In the genomic region with DNA sequence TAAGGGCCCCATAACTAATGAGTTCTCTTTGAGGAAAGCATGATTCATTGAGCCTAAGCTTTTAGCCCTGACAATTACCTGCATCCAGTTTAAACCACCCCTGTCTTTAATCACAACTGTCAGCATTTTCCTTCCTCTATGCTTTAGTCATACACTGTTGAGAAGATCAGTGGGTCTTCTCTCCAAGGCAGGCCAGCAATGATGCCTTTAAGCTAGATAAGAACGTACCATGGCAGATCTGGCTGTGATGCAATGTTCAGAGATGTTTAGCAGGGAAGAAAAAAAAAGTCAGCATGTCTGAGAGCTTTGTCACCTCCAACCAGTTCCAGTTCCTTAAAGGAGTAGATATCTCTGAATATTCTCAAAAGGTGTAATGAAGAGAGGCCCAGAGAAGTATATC, we compare ENCODE assay signal across 13 cellular contexts.
DNase-seq lines count a peak whose midpoint lies in the region; ATAC-seq and TF ChIP-seq lines count a peak whose summit lies in the region.
"Had no signal": no experiment of that assay in that cellular context is flagged by ENCODE, and none has a peak within 500 bp of the region (broad histone marks: within the 10 kb centered on the region; RNA-seq: fewer than 3 reads in every experiment).

No MANE protein-coding gene starts in this region.

- no peaks in the 10 kb centered on the region for H3K9me3 ChIP-seq in A673 (ENCODE audit: low read depth, low read length, poor library complexity, severe bottlenecking)
- H3K9me3 ChIP-seq: lower lobe of right lung had no signal

- H3K36me3 ChIP-seq in A673 (ENCODE audit: insufficient read depth, low read length, poor library complexity, severe bottlenecking), result no peaks in the 10 kb centered on the region
- H3K36me3 ChIP-seq: lower lobe of right lung had no signal

- H3K4me1 Mint-ChIP-seq in activated T-cell treated with anti-CD3 and anti-CD28 coated beads, Interleukin-2, amount 50 U/mL, for 4 hours (ENCODE audit: low read depth), result peaks cover 60% of the 10 kb centered on the region
- peaks cover 54% of the 10 kb centered on the region for H3K4me1 Mint-ChIP-seq in stimulated activated memory B cell treated with anti-CD40 and anti-IgM and Interleukin-4, amounts not matched to agents 10 μg/mL and 1 μg/mL and 100 μg/mL, for 72 hours

- H3K36me3 Mint-ChIP-seq in activated T-cell treated with anti-CD3 and anti-CD28 coated beads, Interleukin-2, amount 50 U/mL, for 4 hours (ENCODE audit: insufficient read depth), result no peaks in the 10 kb centered on the region
- H3K36me3 Mint-ChIP-seq in stimulated activated memory B cell treated with anti-CD40 and anti-IgM and Interleukin-4, amounts not matched to agents 10 μg/mL and 1 μg/mL and 100 μg/mL, for 72 hours, result no peaks in the 10 kb centered on the region
- H3K36me3 Mint-ChIP-seq: CD14-positive monocyte had no signal

- H3K27ac ChIP-seq in A673 (ENCODE audit: low read depth, low read length, poor library complexity, severe bottlenecking), result no peak overlapping the region
- H3K27ac ChIP-seq: HL-60, lower lobe of right lung had no signal

- H3K4me3 ChIP-seq in fibroblast of mammary gland (ENCODE audit: control insufficient read depth, low read depth, low read length) (no peak overlapping the region), A673 (ENCODE audit: low read depth, low read length, poor library complexity, severe bottlenecking) (no peak overlapping the region)
- H3K4me3 ChIP-seq: lower lobe of right lung had no signal

- no peaks in the 10 kb centered on the region for H3K27me3 Mint-ChIP-seq in activated T-cell treated with anti-CD3 and anti-CD28 coated beads, Interleukin-2, amount 50 U/mL, for 4 hours (ENCODE audit: low read depth)
- no peaks in the 10 kb centered on the region for H3K27me3 Mint-ChIP-seq in stimulated activated memory B cell treated with anti-CD40 and anti-IgM and Interleukin-4, amounts not matched to agents 10 μg/mL and 1 μg/mL and 100 μg/mL, for 72 hours

- H3K27ac Mint-ChIP-seq in stimulated activated memory B cell treated with anti-CD40 and anti-IgM and Interleukin-4, amounts not matched to agents 10 μg/mL and 1 μg/mL and 100 μg/mL, for 72 hours, result peak overlapping the region; percentile 12

- peaks cover 3% of the 10 kb centered on the region for H3K9me3 Mint-ChIP-seq in activated T-cell treated with anti-CD3 and anti-CD28 coated beads, Interleukin-2, amount 50 U/mL, for 4 hours
- no peaks in the 10 kb centered on the region for H3K9me3 Mint-ChIP-seq in stimulated activated memory B cell treated with anti-CD40 and anti-IgM and Interleukin-4, amounts not matched to agents 10 μg/mL and 1 μg/mL and 100 μg/mL, for 72 hours

- intact Hi-C loops in A673 (cut with micrococcal nuclease; ENCODE audit: unreplicated experiment), result no loop called here

- POLR2A ChIA-PET in A673 (lab: Charles Lee; ENCODE audit: low non-redundant PET), result no interaction called here

- peak overlapping the region; percentile 34 for H3K4me3 Mint-ChIP-seq in activated T-cell treated with anti-CD3 and anti-CD28 coated beads, Interleukin-2, amount 50 U/mL, for 4 hours
- no peak overlapping the region for H3K4me3 Mint-ChIP-seq in stimulated activated memory B cell treated with anti-CD40 and anti-IgM and Interleukin-4, amounts not matched to agents 10 μg/mL and 1 μg/mL and 100 μg/mL, for 72 hours
- H3K4me3 Mint-ChIP-seq: CD14-positive monocyte had no signal

- ATAC-seq in activated T-cell treated with anti-CD3 and anti-CD28 coated beads, Interleukin-2, amount 50 U/mL, for 4 hours, result peak; percentile 46 to 65
- ATAC-seq in stimulated activated memory B cell treated with anti-CD40 and anti-IgM and Interleukin-4, amounts not matched to agents 10 μg/mL and 1 μg/mL and 100 μg/mL, for 72 hours, result peak; percentile 20
- no peak for ATAC-seq in GM18867 (IDR thresholded peaks at IDR 0.05; ENCODE audit: unreplicated experiment)

- BruUV-seq in A673 (replicated peaks; lab: Mats Ljungman, UMichigan), result no TSS peak

- no peaks in the 10 kb centered on the region for H3K27me3 ChIP-seq in A673 (replicated peaks; ENCODE audit: insufficient read depth, low read depth, low read length, poor library complexity)

- CTCF ChIA-PET in A673 (lab: Charles Lee), result no interaction called here

- TF ChIP-seq CTCF in fibroblast of mammary gland (conservative IDR thresholded peaks at IDR 0.05; ENCODE audit: control insufficient read depth, insufficient read depth, low read depth, low read length), result no peak
- no peak for TF ChIP-seq CTCF in A673 (conservative IDR thresholded peaks at IDR 0.05; ENCODE audit: low read depth, low read length)

- DNase-seq in activated T-cell treated with anti-CD3 and anti-CD28 coated beads, Interleukin-2, amount 50 U/mL, for 4 hours, result no peak
- DNase-seq in activated T-cell treated with anti-CD3 and anti-CD28 coated beads, Interleukin-2, amount 50 U/mL, for 1 hour, result no peak
- DNase-seq in NCI-H748 (lab: John Stamatoyannopoulos, UW; ENCODE audit: unreplicated experiment), result peak; percentile 52
- peak; percentile 4 for DNase-seq in fibroblast of mammary gland (ENCODE audit: low read depth)
- DNase-seq in A172 (ENCODE audit: low spot score), result no peak
- no peak for DNase-seq in A673 (ENCODE audit: low spot score)
- DNase-seq: activated CD8-positive, alpha-beta memory T cell treated with anti-CD3 and anti-CD28 coated beads for 24 hours; effector memory CD4-positive, alpha-beta T cell; lower lobe of right lung had no signal

- H3K4me1 ChIP-seq in A673 (ENCODE audit: insufficient read depth, low read length, poor library complexity, severe bottlenecking), result no peaks in the 10 kb centered on the region
- H3K4me1 ChIP-seq: lower lobe of right lung had no signal

Comparison
In these comparisons a context has a peak if more than half of its experiments do, and no peak if none do; other contexts are left out.
1. DNase-seq: peak in NCI-H748 (single experiment) and fibroblast of mammary gland (single experiment); none in activated T-cell treated with anti-CD3 and anti-CD28 coated beads, Interleukin-2, amount 50 U/mL, for 4 hours (single experiment), activated T-cell treated with anti-CD3 and anti-CD28 coated beads, Interleukin-2, amount 50 U/mL, for 1 hour (single experiment), A172 (single experiment) and A673 (single experiment).